Comparison of ENCODE assay signal across 14 cellular contexts in genomic region chr1:16630661-16631247, GRCh38. TPM values are rescaled to one million over a fixed set of nuclear protein-coding genes. Genes with fewer than 3 reads are reported as not detected.
DNase-seq lines count a peak whose midpoint lies in the region; ATAC-seq and TF ChIP-seq lines count a peak whose summit lies in the region.
"Had no signal": no experiment of that assay in that cellular context is flagged by ENCODE, and none has a peak within 500 bp of the region (broad histone marks: within the 10 kb centered on the region; RNA-seq: fewer than 3 reads in every experiment).

No MANE protein-coding gene starts in this region.

- peaks cover 5% of the 10 kb centered on the region for H3K4me1 Mint-ChIP-seq in glutamatergic neuron (ENCODE audit: low read depth, unreplicated experiment)

- DNase-seq in AG20443 (ENCODE audit: low spot score) (peak; percentile 7), glutamatergic neuron (peak; percentile 16), omental fat pad (ENCODE audit: low spot score) (no peak), HK-2 (ENCODE audit: unreplicated experiment) (no peak), NCI-H69 (lab: John Stamatoyannopoulos, UW) (no peak), inferior parietal cortex (ENCODE audit: extremely low spot score) (no peak), NCI-H1417 treated with DMSO at 0.1 percent for 48 hours (lab: John Stamatoyannopoulos, UW) (no peak)
- DNase-seq: activated CD4-positive, alpha-beta T cell treated with anti-CD3 and anti-CD28 coated beads, Interleukin-2, amount 50 U/mL, for 1 hour; amygdala; occipital lobe; stimulated activated naive CD4-positive, alpha-beta T cell treated with Interleukin-2 at 50 U/mL for 16 hours had no signal

- peaks cover 8% of the 10 kb centered on the region for H3K36me3 Mint-ChIP-seq in glutamatergic neuron (ENCODE audit: unreplicated experiment)

- POLR2A ChIA-PET in HEK293 (lab: Yijun Ruan, JAX): interaction anchor here (0.6 kb wide), 1 partner anchor 1132 kb away, joined by 5 read pairs; no protein-coding TSS in a partner anchor

- peaks cover 6% of the 10 kb centered on the region for H3K9me3 Mint-ChIP-seq in glutamatergic neuron (ENCODE audit: unreplicated experiment)

- peaks cover 34 to 82% of the 10 kb centered on the region in 2 experiments for H3K36me3 ChIP-seq in HEK293 (ENCODE audit: control insufficient read depth in 2 of 2, insufficient read depth in 1 of 2, low read length in 2 of 2)

- CTCF ChIA-PET in HEK293 (lab: Yijun Ruan, JAX): interaction anchor here (1.4 kb wide), 1 partner anchor 10 kb away, joined by 5 read pairs; no protein-coding TSS in a partner anchor

- H3K27ac Mint-ChIP-seq in glutamatergic neuron (ENCODE audit: unreplicated experiment): no peak overlapping the region

- TF ChIP-seq CTCF in HEK293 (tag by site-specific recombination; IDR thresholded peaks at IDR 0.05) (no peak), glutamatergic neuron (IDR thresholded peaks at IDR 0.05; ENCODE audit: partially characterized antibody, unreplicated experiment) (no peak), omental fat pad (IDR thresholded peaks at IDR 0.05) (peak in 1 of 3 donors; percentile 43)

- H3K4me3 ChIP-seq in HEK293 (ENCODE audit: low read depth, low read length): no peak overlapping the region
- H3K4me3 ChIP-seq: gastroesophageal sphincter had no signal

- H3K4me1 ChIP-seq in HEK293 (ENCODE audit: control insufficient read depth, insufficient read depth, low read length): no peaks in the 10 kb centered on the region
- H3K4me1 ChIP-seq: gastroesophageal sphincter had no signal

- H3K9me3 ChIP-seq in HEK293 (ENCODE audit: control insufficient read depth, insufficient read depth, low read depth, low read length): no peaks in the 10 kb centered on the region
- H3K9me3 ChIP-seq: gastroesophageal sphincter had no signal

- peaks cover 7% of the 10 kb centered on the region for H3K27me3 Mint-ChIP-seq in glutamatergic neuron (ENCODE audit: unreplicated experiment)

- no peak overlapping the region for H3K27ac ChIP-seq in HEK293 (ENCODE audit: extremely low read depth, low read depth, low read length)
- H3K27ac ChIP-seq: gastroesophageal sphincter had no signal

- peak; percentile 0 for ATAC-seq in omental fat pad (ENCODE audit: low FRiP score)
- ATAC-seq: gastroesophageal sphincter had no signal

- no peak overlapping the region for H3K4me3 Mint-ChIP-seq in glutamatergic neuron (ENCODE audit: unreplicated experiment)

TF ChIP-seq in HEK293, 187 proteins besides CTCF, POLR2A, EP300 and RAD21:
- TF ChIP-seq ZNF19 (tag by site-specific recombination; IDR thresholded peaks at IDR 0.05; ENCODE audit: low read depth): no peak
- TF ChIP-seq ZIC2 (tag by site-specific recombination; IDR thresholded peaks at IDR 0.05): no peak
- TF ChIP-seq SP7 (tag by site-specific recombination; IDR thresholded peaks at IDR 0.05): no peak
- no peak for TF ChIP-seq ZNF416 (tag by site-specific recombination; IDR thresholded peaks at IDR 0.05)
- TF ChIP-seq ZBTB11 (tag by site-specific recombination; conservative IDR thresholded peaks at IDR 0.05; ENCODE audit: low read depth): no peak
- no peak for TF ChIP-seq IKZF3 (tag by site-specific recombination; IDR thresholded peaks at IDR 0.05)
- TF ChIP-seq ZNF677 (tag by site-specific recombination; IDR thresholded peaks at IDR 0.05): 0 out of 2 replicates have a peak, but pooled peaks have one; percentile 4
- TF ChIP-seq KLF9 (tag by site-specific recombination; IDR thresholded peaks at IDR 0.05; ENCODE audit: low read depth): peak; percentile 36; the same call in 1 of the 2 replicates
- no peak for TF ChIP-seq SETDB1 (IDR thresholded peaks at IDR 0.05; ENCODE audit: insufficient read length, low read length)
- no peak for TF ChIP-seq ZNF624 (tag by site-specific recombination; IDR thresholded peaks at IDR 0.05)
TF ChIP-seq in HEK293: peak in this region for 2.

RNA-seq across cellular contexts. Expression of gene NBPF1, which starts 17.4 kb away (rescaled TPM):
- 41.8 TPM for total RNA-seq in glutamatergic neuron (ENCODE audit: unreplicated experiment)
- total RNA-seq in omental fat pad: 10 to 100 TPM; 22.9 to 63.6 (median 41.6) TPM

RNA-seq across cellular contexts. Expression of gene RNU1-3, which starts 36.0 kb away (rescaled TPM):
- total RNA-seq in glutamatergic neuron (ENCODE audit: unreplicated experiment) (3,598 TPM), omental fat pad (under 1 TPM; under 0.01 TPM)
- total RNA-seq: LHCN-M2 had no signal

Comparison
In these comparisons a context has a peak if more than half of its experiments do, and no peak if none do; other contexts are left out.
1. DNase-seq: peak in AG20443 (single experiment) and glutamatergic neuron (single experiment); none in omental fat pad (single experiment), HK-2 (single experiment), NCI-H69 (single experiment), inferior parietal cortex (single experiment) and NCI-H1417 treated with DMSO at 0.1 percent for 48 hours (single experiment).
2. RNA of gene RNU1-3, which starts 36.0 kb away (total RNA-seq): 3,598 TPM in glutamatergic neuron (single experiment); under 0.01 TPM in omental fat pad; every median in the first group is over 1,000 times any median in the second.